ENCODE assay signal across 8 cellular contexts in the genomic region with DNA sequence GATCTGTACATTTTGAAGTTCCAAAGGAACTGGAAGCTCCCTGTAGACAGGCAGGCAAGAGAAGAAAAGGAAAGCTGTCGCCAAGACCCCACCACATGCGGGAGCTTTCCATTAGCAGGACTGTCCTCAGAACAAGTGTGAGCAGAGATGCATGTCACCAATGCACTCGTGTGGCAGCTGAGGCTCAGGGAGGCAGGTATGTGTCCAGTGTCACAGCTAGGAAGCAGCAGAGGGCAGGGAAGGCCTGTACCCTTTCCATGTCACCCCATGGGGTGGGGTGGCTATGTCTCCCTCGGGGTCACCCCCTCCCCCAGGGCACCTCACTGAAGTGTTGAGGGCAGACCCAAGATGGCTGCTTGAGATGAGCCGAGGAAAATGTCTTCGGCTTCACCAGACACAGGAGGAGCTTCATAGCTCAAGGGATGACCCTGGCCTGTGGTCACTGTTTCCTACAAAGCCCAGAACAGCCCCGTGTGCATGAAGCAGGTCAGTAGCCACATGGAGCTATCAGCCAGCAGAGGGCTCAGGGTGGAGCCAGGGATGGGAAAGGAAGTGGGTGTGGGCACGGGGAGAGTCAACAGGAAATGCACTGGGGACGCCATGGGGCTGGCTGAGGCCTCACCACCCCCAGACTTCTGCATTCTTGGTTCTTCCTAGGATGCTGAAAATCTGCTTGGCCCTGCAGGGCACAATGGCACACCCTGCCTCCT.
A peak's percentile ranks its signal among the peaks of the same experiment; 100 is the strongest.
DNase-seq lines count a peak whose midpoint lies in the region; ATAC-seq, FAIRE-seq and TF ChIP-seq lines count a peak whose summit lies in the region.

No MANE protein-coding gene starts in this region.

- peak; percentile 31 to 44 for DNase-seq in activated CD8-positive, alpha-beta memory T cell treated with anti-CD3 and anti-CD28 coated beads for 4 hours (ENCODE audit: low read depth in 2 of 2)
- no peak for DNase-seq in activated CD8-positive, alpha-beta memory T cell treated with anti-CD3 and anti-CD28 coated beads for 24 hours
- peak; percentile 60 for DNase-seq in T follicular helper cell (ENCODE audit: low read depth)
- peak; percentile 50 for DNase-seq in GM12878 (ENCODE audit: low read depth, low spot score)
- DNase-seq in left lobe of liver (ENCODE audit: low spot score): no peak
- peak; percentile 31 for DNase-seq in stimulated activated CD8-positive, alpha-beta memory T cell treated with anti-CD3 and anti-CD28 coated beads, Interleukin-15, amount 100 ng/mL, for 1 hour (ENCODE audit: low read depth)
- DNase-seq in cerebellar nuclear complex (lab: John Stamatoyannopoulos, UW): no peak

- H4K20me1 ChIP-seq in GM12878 (ENCODE audit: control insufficient read depth, insufficient read depth): no peaks in the 10 kb centered on the region; the same call in 1 of the 2 replicates

- POLR2A ChIA-PET in GM12878 (lab: Charles Lee): interaction anchor here (0.8 to 2.6 kb wide), 7 partner anchors 15 to 94 kb away, joined by 3 to 9 read pairs (median 3); no protein-coding TSS in a partner anchor

- TF ChIP-seq POLR2A in GM12878 (IDR thresholded peaks at IDR 0.05; ENCODE audit: low read depth, low read length): no peak

- FAIRE-seq in GM12878 (lab: Jason Lieb, UNC): peak; percentile 52

- H3K4me3 ChIP-seq in GM12878: no peak overlapping the region

- no peaks in the 10 kb centered on the region for H3K9me3 ChIP-seq in GM12878 (replicated peaks; ENCODE audit: control insufficient read depth, insufficient read depth, low read length)

- SMC1A ChIA-PET in GM12878 (lab: Charles Lee; ENCODE audit: uncharacterized antibody, unreplicated experiment): interaction anchor here (0.9 to 8.4 kb wide), 16 partner anchors 27 to 179 kb away, joined by 3 to 81 read pairs (median 3); no protein-coding TSS in a partner anchor

- H3K36me3 ChIP-seq in GM12878 (ENCODE audit: control insufficient read depth in 2 of 2, insufficient read depth in 2 of 2, low read length in 1 of 2): no peaks in the 10 kb centered on the region; a peak in 3 of 4 replicates

- TF ChIP-seq CTCF in GM12878 (IDR thresholded peaks at IDR 0.05 in 2 of 3, conservative IDR thresholded peaks at IDR 0.05 in 1 of 3; ENCODE audit: control insufficient read depth in 2 of 3, extremely low read depth in 1 of 3, insufficient read depth in 1 of 3, low read depth in 3 of 3, low read length in 3 of 3): peak; percentile 37 to 41 (median 40); a peak in 5 of 6 replicates

- no TSS peak for BruUV-seq in GM12878 (replicated peaks; lab: Mats Ljungman, UMichigan)

- peaks cover 49% of the 10 kb centered on the region for H3K4me1 ChIP-seq in GM12878 (ENCODE audit: control insufficient read depth, insufficient read depth, low read length)

- intact Hi-C loops in GM12878 (cut with micrococcal nuclease; ENCODE audit: unreplicated experiment): loop anchor here (5.0 kb wide), 1 partner anchor 40 kb away; no protein-coding TSS in a partner anchor

- H2AFZ ChIP-seq in GM12878 (ENCODE audit: control insufficient read depth, low read depth, low read length): peak overlapping the region; percentile 63

- in situ Hi-C loops in GM12878 (cut with MboI): no loop called here

- ATAC-seq in HG03159 (IDR thresholded peaks at IDR 0.05; ENCODE audit: unreplicated experiment): peak; percentile 66
- peak; percentile 79 for ATAC-seq in GM12878
- peak; percentile 55 for ATAC-seq in left lobe of liver

- peak overlapping the region; percentile 80 for H3K4me2 ChIP-seq in GM12878 (ENCODE audit: control insufficient read depth, insufficient read depth)

- RAD21 ChIA-PET in GM12878 (lab: Charles Lee; ENCODE audit: unreplicated experiment): interaction anchor here (1.2 to 6.0 kb wide), 8 partner anchors 20 to 108 kb away, joined by 3 to 61 read pairs (median 15); no protein-coding TSS in a partner anchor

- H3K27ac ChIP-seq in GM12878 (ENCODE audit: control insufficient read depth, insufficient read depth): peak overlapping the region; percentile 87

- no peaks in the 10 kb centered on the region for H3K27me3 ChIP-seq in GM12878 (replicated peaks in 1 of 2; ENCODE audit: control insufficient read depth in 2 of 2, insufficient read depth in 2 of 2, low read length in 1 of 2)

- TF ChIP-seq EP300 in GM12878 (IDR thresholded peaks at IDR 0.05; ENCODE audit: borderline replicate concordance in 1 of 2, control insufficient read depth in 1 of 2, low read depth in 2 of 2, low read length in 2 of 2): no peak; a peak in 1 of 4 replicates

- H3K9ac ChIP-seq in GM12878 (ENCODE audit: control insufficient read depth, insufficient read depth, low read length): peak overlapping the region; percentile 31

- WGBS in GM12878 (ENCODE audit: insufficient coverage, insufficient replicate concordance, low lambda C conversion rate, missing lambda C conversion rate): 13% methylated on average over 9 of the region's 9 CpGs

- CTCF ChIA-PET in GM12878 (lab: Yijun Ruan, JAX): interaction anchor here (0.8 to 7.3 kb wide), 14 partner anchors 13 to 101 kb away, joined by 3 to 73 read pairs (median 6); no protein-coding TSS in a partner anchor

- TF ChIP-seq RAD21 in GM12878 (IDR thresholded peaks at IDR 0.05; ENCODE audit: insufficient read depth, low read depth, low read length): peak; percentile 43

- peaks cover 16% of the 10 kb centered on the region for H3K79me2 ChIP-seq in GM12878 (ENCODE audit: control insufficient read depth, insufficient read depth, low read length)

TF ChIP-seq in GM12878, 131 proteins besides CTCF, POLR2A, EP300 and RAD21 (continues in another document):
- TF ChIP-seq TAF1 (IDR thresholded peaks at IDR 0.05; ENCODE audit: borderline replicate concordance, low read depth, low read length) (no peak), LARP7 (IDR thresholded peaks at IDR 0.05) (no peak), IKZF2 (IDR thresholded peaks at IDR 0.05) (peak in 1 of 2 experiments; percentile 52; a peak in 2 of 4 replicates), NFXL1 (IDR thresholded peaks at IDR 0.05; ENCODE audit: borderline replicate concordance) (no peak), MTA2 (IDR thresholded peaks at IDR 0.05; ENCODE audit: low read depth) (no peak), ASH2L (IDR thresholded peaks at IDR 0.05; ENCODE audit: borderline replicate concordance, low read depth) (no peak), RCOR1 (conservative IDR thresholded peaks at IDR 0.05; ENCODE audit: low read depth, low read length) (no peak), NRF1 (conservative IDR thresholded peaks at IDR 0.05; ENCODE audit: low read depth, low read length) (no peak), NR2F1 (conservative IDR thresholded peaks at IDR 0.05) (0 out of 2 replicates have a peak, but pooled peaks have one; percentile 28), TCF12 (IDR thresholded peaks at IDR 0.05; ENCODE audit: low read depth, low read length) (no peak), TCF3 (IDR thresholded peaks at IDR 0.05; ENCODE audit: borderline replicate concordance, insufficient read depth, low read depth, low read length) (no peak), ESRRA (IDR thresholded peaks at IDR 0.05; ENCODE audit: low read length) (no peak), MYC (IDR thresholded peaks at IDR 0.05; ENCODE audit: insufficient read depth, insufficient read length, insufficient replicate concordance, low read length, severe bottlenecking) (no peak)
- TF ChIP-seq, protein P1, sequence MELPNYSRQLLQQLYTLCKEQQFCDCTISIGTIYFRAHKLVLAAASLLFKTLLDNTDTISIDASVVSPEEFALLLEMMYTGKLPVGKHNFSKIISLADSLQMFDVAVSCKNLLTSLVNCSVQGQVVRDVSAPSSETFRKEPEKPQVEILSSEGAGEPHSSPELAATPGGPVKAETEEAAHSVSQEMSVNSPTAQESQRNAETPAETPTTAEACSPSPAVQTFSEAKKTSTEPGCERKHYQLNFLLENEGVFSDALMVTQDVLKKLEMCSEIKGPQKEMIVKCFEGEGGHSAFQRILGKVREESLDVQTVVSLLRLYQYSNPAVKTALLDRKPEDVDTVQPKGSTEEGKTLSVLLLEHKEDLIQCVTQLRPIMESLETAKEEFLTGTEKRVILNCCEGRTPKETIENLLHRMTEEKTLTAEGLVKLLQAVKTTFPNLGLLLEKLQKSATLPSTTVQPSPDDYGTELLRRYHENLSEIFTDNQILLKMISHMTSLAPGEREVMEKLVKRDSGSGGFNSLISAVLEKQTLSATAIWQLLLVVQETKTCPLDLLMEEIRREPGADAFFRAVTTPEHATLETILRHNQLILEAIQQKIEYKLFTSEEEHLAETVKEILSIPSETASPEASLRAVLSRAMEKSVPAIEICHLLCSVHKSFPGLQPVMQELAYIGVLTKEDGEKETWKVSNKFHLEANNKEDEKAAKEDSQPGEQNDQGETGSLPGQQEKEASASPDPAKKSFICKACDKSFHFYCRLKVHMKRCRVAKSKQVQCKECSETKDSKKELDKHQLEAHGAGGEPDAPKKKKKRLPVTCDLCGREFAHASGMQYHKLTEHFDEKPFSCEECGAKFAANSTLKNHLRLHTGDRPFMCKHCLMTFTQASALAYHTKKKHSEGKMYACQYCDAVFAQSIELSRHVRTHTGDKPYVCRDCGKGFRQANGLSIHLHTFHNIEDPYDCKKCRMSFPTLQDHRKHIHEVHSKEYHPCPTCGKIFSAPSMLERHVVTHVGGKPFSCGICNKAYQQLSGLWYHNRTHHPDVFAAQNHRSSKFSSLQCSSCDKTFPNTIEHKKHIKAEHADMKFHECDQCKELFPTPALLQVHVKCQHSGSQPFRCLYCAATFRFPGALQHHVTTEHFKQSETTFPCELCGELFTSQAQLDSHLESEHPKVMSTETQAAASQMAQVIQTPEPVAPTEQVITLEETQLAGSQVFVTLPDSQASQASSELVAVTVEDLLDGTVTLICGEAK (IDR thresholded peaks at IDR 0.05; ENCODE audit: borderline replicate concordance): peak; percentile 45; the same call in 1 of the 2 replicates

Comparison
In these comparisons a context has a peak if more than half of its experiments do, and no peak if none do; other contexts are left out.
1. DNase-seq: peak in activated CD8-positive, alpha-beta memory T cell treated with anti-CD3 and anti-CD28 coated beads for 4 hours (2 of 2), T follicular helper cell (single experiment), GM12878 (single experiment) and stimulated activated CD8-positive, alpha-beta memory T cell treated with anti-CD3 and anti-CD28 coated beads, Interleukin-15, amount 100 ng/mL, for 1 hour (single experiment); none in activated CD8-positive, alpha-beta memory T cell treated with anti-CD3 and anti-CD28 coated beads for 24 hours (single experiment), left lobe of liver (single experiment) and cerebellar nuclear complex (0 of 2).
2. Peak in every context shown above with its lines, with median percentiles within 50 percentile points of each other: ATAC-seq.